ENCODE assay signal across 24 cellular contexts in the genomic region with DNA sequence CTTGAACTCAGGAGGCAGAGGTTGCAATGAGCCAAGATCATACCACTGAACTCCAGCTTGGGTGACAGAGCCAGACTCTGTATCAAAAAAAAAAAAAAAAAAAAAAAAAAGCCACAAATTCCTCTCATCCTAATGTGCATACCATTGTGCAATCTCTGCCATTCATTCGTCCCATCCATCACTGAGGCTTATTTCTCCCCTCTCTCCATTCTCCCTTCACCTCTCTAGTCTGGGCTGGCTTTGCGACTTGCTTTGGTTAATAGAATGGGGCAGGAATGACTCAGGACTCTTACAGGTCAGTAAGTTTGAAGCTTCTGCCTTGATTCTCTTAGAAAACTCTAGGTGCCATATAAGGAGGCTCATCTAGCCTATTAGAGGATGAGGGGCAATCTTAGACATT.
DNase-seq lines count a peak whose midpoint lies in the region; ATAC-seq and TF ChIP-seq lines count a peak whose summit lies in the region.
"Had no signal": no experiment of that assay in that cellular context is flagged by ENCODE, and none has a peak within 500 bp of the region (broad histone marks: within the 10 kb centered on the region; RNA-seq: fewer than 3 reads in every experiment).

No MANE protein-coding gene starts in this region.

- H3K27ac ChIP-seq in psoas muscle, result no peak overlapping the region
- H3K27ac ChIP-seq: SJCRH30, skin epidermis, tibial artery, VCaP had no signal

- intact Hi-C loops in psoas muscle (cut with DNase I), result loop anchor here in 1 of 2 donors (10.0 kb wide), 1 partner anchor 171 kb away; a partner anchor contains a TSS

- 65 to 76% (median 71%) methylated on average over 2 of the region's 2 CpGs for WGBS in psoas muscle, 3 donors

- H3K4me1 ChIP-seq in psoas muscle, result no peaks in the 10 kb centered on the region
- H3K4me1 ChIP-seq: SJCRH30 had no signal

- TF ChIP-seq CTCF in psoas muscle (IDR thresholded peaks at IDR 0.05), result no peak

- H3K4me3 ChIP-seq in psoas muscle, result no peak overlapping the region
- H3K4me3 ChIP-seq: SJCRH30, skin epidermis, tibial artery had no signal

- H3K9me3 ChIP-seq in psoas muscle, result no peaks in the 10 kb centered on the region
- H3K9me3 ChIP-seq: SJCRH30, tibial artery had no signal

- ATAC-seq in GM19452 (IDR thresholded peaks at IDR 0.05; ENCODE audit: unreplicated experiment) (no peak), psoas muscle (no peak)
- no peak for ATAC-seq in activated CD4-positive, CD25-positive, alpha-beta regulatory T cell treated with anti-CD3 and anti-CD28 coated beads, Interleukin-2, amount 50 U/mL, for 24 hours
- ATAC-seq: left colon had no signal

- no peaks in the 10 kb centered on the region for H3K36me3 ChIP-seq in psoas muscle (ENCODE audit: insufficient read depth in 1 of 2, low read depth in 1 of 2)
- H3K36me3 ChIP-seq: SJCRH30, tibial artery had no signal

- peak; percentile 40 for DNase-seq in AG08395 (ENCODE audit: low spot score)
- peak; percentile 54 for DNase-seq in GM03348 (ENCODE audit: low spot score)
- DNase-seq in NCI-H226, result peak; percentile 12
- DNase-seq in fibroblast of peridontal ligament (ENCODE audit: extremely low read depth), result peak; percentile 19
- no peak for DNase-seq in psoas muscle
- no peak for DNase-seq in nucleus accumbens (lab: John Stamatoyannopoulos, UW)
- DNase-seq: activated CD4-positive, alpha-beta T cell treated with anti-CD3 and anti-CD28 coated beads, Interleukin-2, amount 50 U/mL, for 4 hours; activated gamma-delta T cell; CD4-positive, alpha-beta memory T cell; DMS153; erythroblast; left colon; MM.1S; NCI-H187; NCI-H345; nephron progenitor cell; SJCRH30; stimulated activated naive CD4-positive, alpha-beta T cell; T-helper 2 cell; tibial artery had no signal

- H3K27me3 ChIP-seq in psoas muscle (ENCODE audit: insufficient read depth in 3 of 3, low read length in 2 of 3), result peaks cover 0 to 22% (median 0%) of the 10 kb centered on the region in 3 donors
- H3K27me3 ChIP-seq: SJCRH30, tibial artery had no signal

Comparison
In these comparisons a context has a peak if more than half of its experiments do, and no peak if none do; other contexts are left out.
1. DNase-seq: peak in AG08395 (single experiment), GM03348 (single experiment), NCI-H226 (single experiment) and fibroblast of peridontal ligament (single experiment); none in psoas muscle (0 of 2) and nucleus accumbens (0 of 56).